14 cellular contexts compared by ENCODE assay signal in genomic region chr13:73303858-73304257, GRCh38.
DNase-seq lines count a peak whose midpoint lies in the region; ATAC-seq, FAIRE-seq and TF ChIP-seq lines count a peak whose summit lies in the region.
"Had no signal": no experiment of that assay in that cellular context is flagged by ENCODE, and none has a peak within 500 bp of the region (broad histone marks: within the 10 kb centered on the region; RNA-seq: fewer than 3 reads in every experiment).

No MANE protein-coding gene starts in this region.

- H4K5ac ChIP-seq in IMR-90 (ENCODE audit: low read depth, low read length), result no peak overlapping the region

- dilution Hi-C loops in IMR-90 (cut with HindIII; ENCODE audit: low sequenced_read_pairs, unreplicated experiment), result no loop called here

- no peak overlapping the region for H3K23ac ChIP-seq in IMR-90 (ENCODE audit: low read depth, low read length)

- H3K4ac ChIP-seq in IMR-90 (ENCODE audit: low read depth, low read length), result no peak overlapping the region

- TF ChIP-seq RAD21 in IMR-90 (IDR thresholded peaks at IDR 0.05; ENCODE audit: low read length), result no peak

- no peaks in the 10 kb centered on the region for H3K9me3 ChIP-seq in IMR-90 (ENCODE audit: control insufficient read depth, insufficient read depth, low read length)
- H3K9me3 ChIP-seq in spleen, result no peaks in the 10 kb centered on the region

- H3K56ac ChIP-seq in IMR-90 (ENCODE audit: extremely low read depth, insufficient read depth, low read length), result no peak overlapping the region

- CTCF ChIA-PET in IMR-90 (lab: Yijun Ruan, JAX), result interaction anchor here (0.7 to 1.3 kb wide), 2 partner anchors 13 to 38 kb away, joined by 3 to 6 read pairs; no protein-coding TSS in a partner anchor

- POLR2A ChIA-PET in IMR-90 (lab: Charles Lee; ENCODE audit: unreplicated experiment), result no interaction called here

- H3K4me3 ChIP-seq in IMR-90 (ENCODE audit: insufficient read depth, low read depth, low read length) (no peak overlapping the region), bronchial epithelial cell (ENCODE audit: low read depth, low read length) (no peak overlapping the region), spleen (no peak overlapping the region)

- H3K9ac ChIP-seq in IMR-90 (ENCODE audit: low read depth, low read length), result no peak overlapping the region

- H3K18ac ChIP-seq in IMR-90 (ENCODE audit: low read depth, low read length), result no peak overlapping the region

- peak overlapping the region; percentile 59; the same call in 1 of the 2 replicates for H3K14ac ChIP-seq in IMR-90 (replicated peaks; ENCODE audit: low read depth, low read length)

- no peak overlapping the region for H3K4me2 ChIP-seq in IMR-90 (ENCODE audit: low read depth, low read length)

- no peak for DNase-seq in activated CD4-positive, CD25-positive, alpha-beta regulatory T cell treated with anti-CD3 and anti-CD28 coated beads, Interleukin-2, amount 50 U/mL, for 72 hours
- DNase-seq in IMR-90, result peak; percentile 75
- peak; percentile 98 for DNase-seq in bronchial epithelial cell (ENCODE audit: low read depth)
- peak; percentile 56 for DNase-seq in stimulated activated CD4-positive, alpha-beta T cell treated with anti-CD3 and anti-CD28 coated beads, Interleukin-15, amount 100 ng/mL, for 24 hours
- DNase-seq in spleen, result no peak
- no peak for DNase-seq in GM13977 (ENCODE audit: low spot score)
- DNase-seq: 8988T; effector CD8-positive, alpha-beta T cell; NCI-H345; SIG-M5 had no signal

- H3K27ac ChIP-seq in IMR-90 (ENCODE audit: insufficient read depth, low read length) (no peak overlapping the region), spleen (no peak overlapping the region)
- H3K27ac ChIP-seq: VCaP had no signal

- peak; percentile 90 to 93 for ATAC-seq in activated CD4-positive, CD25-positive, alpha-beta regulatory T cell treated with anti-CD3 and anti-CD28 coated beads, Interleukin-2, amount 50 U/mL, for 24 hours
- ATAC-seq in IMR-90 (ENCODE audit: low read depth) (no peak), HG03039 (IDR thresholded peaks at IDR 0.05; ENCODE audit: unreplicated experiment) (no peak)

- H2BK5ac ChIP-seq in IMR-90 (ENCODE audit: low read depth, low read length, poor library complexity, severe bottlenecking), result no peak overlapping the region

- TF ChIP-seq POLR2A in IMR-90 (IDR thresholded peaks at IDR 0.05; ENCODE audit: low read depth, low read length) (no peak), spleen (IDR thresholded peaks at IDR 0.05) (no peak)

- no peak overlapping the region for H2AK5ac ChIP-seq in IMR-90 (ENCODE audit: low read depth, low read length)

- H2AFZ ChIP-seq in IMR-90 (replicated peaks; ENCODE audit: low read length, poor library complexity), result no peak overlapping the region

- in situ Hi-C loops in IMR-90 (cut with MboI; ENCODE audit: low sequenced_read_pairs) (no loop called here), GM13977 (cut with MboI; ENCODE audit: low pct_unique_long_range_greater_than_20kb, low sequenced_read_pairs, unreplicated experiment) (no loop called here)

- intact Hi-C loops in IMR-90 (cut with micrococcal nuclease), result no loop called here
- intact Hi-C loops in spleen (cut with DNase I; ENCODE audit: low total_unique reads), result no loop called here

- H3K27me3 ChIP-seq in IMR-90 (ENCODE audit: control insufficient read depth, insufficient read depth, low read length) (no peaks in the 10 kb centered on the region), bronchial epithelial cell (ENCODE audit: control insufficient read depth, insufficient read depth, low read length) (no peaks in the 10 kb centered on the region), spleen (replicated peaks in 1 of 7) (no peaks in the 10 kb centered on the region)

- H3K36me3 ChIP-seq in IMR-90 (ENCODE audit: control insufficient read depth, insufficient read depth, low read length) (no peaks in the 10 kb centered on the region), bronchial epithelial cell (ENCODE audit: control insufficient read depth, insufficient read depth, low read length) (no peaks in the 10 kb centered on the region), spleen (no peaks in the 10 kb centered on the region)

- no peak overlapping the region for H2AK9ac ChIP-seq in IMR-90 (replicated peaks; ENCODE audit: low read depth, low read length, poor library complexity)

- no peak overlapping the region for H2BK15ac ChIP-seq in IMR-90 (ENCODE audit: low read depth, low read length)

- H4K91ac ChIP-seq in IMR-90 (ENCODE audit: insufficient read depth, low read depth, low read length), result no peak overlapping the region

- no TSS peak for BruUV-seq in IMR-90 (replicated peaks; lab: Mats Ljungman, UMichigan)

- no peaks in the 10 kb centered on the region for H3K9me1 ChIP-seq in IMR-90 (ENCODE audit: insufficient read depth, low read length)

- H3K4me1 ChIP-seq in IMR-90 (ENCODE audit: control insufficient read depth, insufficient read depth, low read length) (no peaks in the 10 kb centered on the region), spleen (no peaks in the 10 kb centered on the region)

- TF ChIP-seq CTCF in IMR-90 (conservative IDR thresholded peaks at IDR 0.05; ENCODE audit: low read depth, low read length), result no peak
- TF ChIP-seq CTCF in bronchial epithelial cell (IDR thresholded peaks at IDR 0.05; ENCODE audit: insufficient read depth, low read length, severe bottlenecking), result no peak
- no peak for TF ChIP-seq CTCF in spleen (IDR thresholded peaks at IDR 0.05 in 8 of 11, conservative IDR thresholded peaks at IDR 0.05 in 3 of 11)
- no peak for TF ChIP-seq CTCF in GM13977 (IDR thresholded peaks at IDR 0.05; ENCODE audit: extremely low read depth, insufficient read depth, missing control alignments)

- FAIRE-seq in bronchial epithelial cell (lab: Jason Lieb, UNC), result peak; percentile 98
- FAIRE-seq: GM12892 had no signal

- H2BK20ac ChIP-seq in IMR-90 (ENCODE audit: low read depth, low read length), result no peak overlapping the region

- no CpG with 5 or more reads among the region's 6 CpGs for WGBS in IMR-90 (ENCODE audit: extremely low coverage in 2 of 2, insufficient read length in 1 of 2), 2 experiments
- 66 to 82% (median 77%) methylated on average over 6 of the region's 6 CpGs for WGBS in spleen, 5 donors

- no peaks in the 10 kb centered on the region for H3K79me1 ChIP-seq in IMR-90 (ENCODE audit: low read depth in 1 of 2, low read length in 2 of 2)

- no peak overlapping the region for H2BK120ac ChIP-seq in IMR-90 (ENCODE audit: low read depth, low read length)

- no peaks in the 10 kb centered on the region for H4K20me1 ChIP-seq in IMR-90 (ENCODE audit: insufficient read depth, low read length)

- no peak overlapping the region for H4K8ac ChIP-seq in IMR-90 (ENCODE audit: low read depth in 2 of 2, low read length in 2 of 2)

TF ChIP-seq in IMR-90, 13 proteins besides CTCF, POLR2A, EP300 and RAD21:
- TF ChIP-seq BHLHE40 (IDR thresholded peaks at IDR 0.05; ENCODE audit: low read depth, low read length) (peak; percentile 95), RCOR1 (IDR thresholded peaks at IDR 0.05; ENCODE audit: insufficient replicate concordance, low read length) (no peak)

Comparison
In these comparisons a context has a peak if more than half of its experiments do, and no peak if none do; other contexts are left out.
1. ATAC-seq: peak in activated CD4-positive, CD25-positive, alpha-beta regulatory T cell treated with anti-CD3 and anti-CD28 coated beads, Interleukin-2, amount 50 U/mL, for 24 hours (2 of 2); none in IMR-90 (single experiment) and HG03039 (single experiment).
2. DNase-seq: peak in IMR-90 (single experiment), bronchial epithelial cell (single experiment) and stimulated activated CD4-positive, alpha-beta T cell treated with anti-CD3 and anti-CD28 coated beads, Interleukin-15, amount 100 ng/mL, for 24 hours (single experiment); none in activated CD4-positive, CD25-positive, alpha-beta regulatory T cell treated with anti-CD3 and anti-CD28 coated beads, Interleukin-2, amount 50 U/mL, for 72 hours (single experiment), spleen (single experiment) and GM13977 (single experiment).